21 cellular contexts compared by ENCODE assay signal in the genomic region with DNA sequence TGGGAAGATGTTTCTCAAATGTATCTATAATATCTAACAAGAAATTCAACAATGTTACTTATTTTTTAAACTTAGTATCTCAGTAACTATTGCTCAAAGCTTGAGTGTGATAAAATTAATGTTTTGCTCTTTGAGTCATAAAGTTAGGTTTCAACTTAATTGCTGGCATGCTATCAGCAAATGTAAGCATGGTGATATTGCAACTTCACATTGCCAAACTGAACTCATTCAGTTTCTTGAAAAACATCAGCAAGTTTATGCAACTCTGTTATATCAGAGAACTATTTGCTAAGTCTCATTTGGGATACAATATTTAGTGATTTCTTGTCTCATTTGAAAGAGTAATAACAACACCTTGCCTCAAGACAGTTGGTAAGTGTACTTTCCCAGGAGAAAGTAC.
"Had no signal": no experiment of that assay in that cellular context is flagged by ENCODE, and none has a peak within 500 bp of the region (broad histone marks: within the 10 kb centered on the region; RNA-seq: fewer than 3 reads in every experiment).

No MANE protein-coding gene starts in this region.

- H3K27me3 ChIP-seq: esophagus muscularis mucosa, stomach, transverse colon had no signal

- H3K27ac ChIP-seq: coronary artery, esophagus muscularis mucosa, psoas muscle, skin epidermis, stomach, thoracic aorta had no signal

- H3K36me3 ChIP-seq: esophagus muscularis mucosa, stomach, thoracic aorta, transverse colon had no signal

- DNase-seq: cerebellar nuclear complex; effector CD4-positive, alpha-beta T cell; foreskin melanocyte; head of caudate nucleus; hippocampal formation; kidney glomerular epithelial cell; mammary epithelial cell; naive thymus-derived CD4-positive, alpha-beta T cell; nephron progenitor cell; psoas muscle; stimulated activated CD4-positive, alpha-beta T cell treated with anti-CD3 and anti-CD28 coated beads, Interleukin-12 subunit alpha, Interleukin-12 subunit beta, amount 100 ng/mL, for 4 hours; stimulated activated naive CD4-positive, alpha-beta T cell; stomach; substantia nigra; transverse colon had no signal

- H3K9me3 ChIP-seq: esophagus muscularis mucosa, psoas muscle, stomach, thoracic aorta, transverse colon had no signal

- ATAC-seq: left lobe of liver; naive thymus-derived CD4-positive, alpha-beta T cell; psoas muscle; sciatic nerve had no signal

- H3K4me3 ChIP-seq: coronary artery, esophagus muscularis mucosa, psoas muscle, skin epidermis, stomach, thoracic aorta, transverse colon had no signal
